ENCODE assay signal across 26 cellular contexts in the genomic region with DNA sequence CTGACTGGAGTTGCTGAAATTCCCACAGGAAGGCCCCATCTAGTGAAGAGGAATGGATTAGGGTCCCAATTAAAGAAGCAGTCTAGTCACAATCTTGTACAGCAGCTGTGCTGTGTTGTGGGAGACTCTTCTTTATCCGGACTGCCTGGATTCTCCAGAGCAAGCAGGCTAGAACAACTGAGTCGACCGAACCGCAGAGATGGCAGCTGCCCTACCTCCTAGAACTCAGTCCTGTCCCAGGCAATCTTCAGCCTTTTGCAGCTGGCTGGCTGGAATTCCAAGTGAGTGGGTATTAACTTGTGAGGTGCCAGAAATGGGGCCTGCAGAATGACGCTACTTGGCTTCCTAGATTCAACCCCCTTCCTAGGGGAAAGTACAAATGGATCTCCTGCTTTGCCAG.
"Had no signal": no experiment of that assay in that cellular context is flagged by ENCODE, and none has a peak within 500 bp of the region (broad histone marks: within the 10 kb centered on the region; RNA-seq: fewer than 3 reads in every experiment).

No MANE protein-coding gene starts in this region.

- H3K27me3 ChIP-seq: ascending aorta, body of pancreas had no signal

- ATAC-seq: activated CD8-positive, alpha-beta memory T cell treated with anti-CD3 and anti-CD28 coated beads, Interleukin-2, amount 10 ng/mL, durations not matched to agents 7 days and 5 days; body of pancreas; T-helper 17 cell had no signal

- H3K4me3 ChIP-seq: ascending aorta, body of pancreas, PC-9 had no signal

- H3K27me3 Mint-ChIP-seq: activated B cell treated with CpG ODN at 0.5 μM for 24 hours; activated CD4-positive, alpha-beta T cell treated with anti-CD3 and anti-CD28 coated beads, Interleukin-2, amount 10 ng/mL, durations not matched to agents 24 days and 14 days; activated CD8-positive, alpha-beta memory T cell treated with anti-CD3 and anti-CD28 coated beads, Interleukin-2, amount 10 ng/mL, durations not matched to agents 7 days and 5 days; activated naive CD4-positive, alpha-beta T cell treated with anti-CD3 and anti-CD28 coated beads, Interleukin-2, amount 50 U/mL, for 24 hours; activated T-cell treated with anti-CD3 and anti-CD28 coated beads, Interleukin-2, amount 50 U/mL, for 24 hours; central memory CD8-positive, alpha-beta T cell; T-helper 17 cell had no signal

- H3K36me3 Mint-ChIP-seq: activated CD8-positive, alpha-beta memory T cell treated with anti-CD3 and anti-CD28 coated beads, Interleukin-2, amount 10 ng/mL, durations not matched to agents 7 days and 5 days; activated naive CD4-positive, alpha-beta T cell treated with anti-CD3 and anti-CD28 coated beads, Interleukin-2, amount 50 U/mL, for 24 hours had no signal

- H3K9me3 ChIP-seq: ascending aorta, body of pancreas had no signal

- H3K4me2 ChIP-seq: PC-9 had no signal

- H3K27ac ChIP-seq: ascending aorta, body of pancreas, PC-9 had no signal

- FAIRE-seq: bronchial epithelial cell had no signal

- H3K4me3 Mint-ChIP-seq: activated B cell treated with CpG ODN at 0.5 μM for 24 hours; activated CD4-positive, alpha-beta T cell treated with anti-CD3 and anti-CD28 coated beads, Interleukin-2, amount 10 ng/mL, durations not matched to agents 24 days and 14 days; activated CD8-positive, alpha-beta memory T cell treated with anti-CD3 and anti-CD28 coated beads, Interleukin-2, amount 10 ng/mL, durations not matched to agents 7 days and 5 days; activated naive CD4-positive, alpha-beta T cell treated with anti-CD3 and anti-CD28 coated beads, Interleukin-2, amount 50 U/mL, for 24 hours; activated T-cell treated with anti-CD3 and anti-CD28 coated beads, Interleukin-2, amount 50 U/mL, for 24 hours; activated T-helper 1 cell treated with anti-CD3 and anti-CD28 coated beads, Interleukin-12 subunit alpha, Interleukin-12 subunit beta, Interleukin-2, Interleukin-4 antibody, amounts not matched to agents 30 ng/mL and 10 ng/mL and 1 ng/mL, durations not matched to agents 14 hours and 24 hours and 36 hours; central memory CD8-positive, alpha-beta T cell; T-helper 17 cell had no signal

- DNase-seq: activated B cell treated with CpG ODN at 0.5 μM for 24 hours; activated CD4-positive, alpha-beta T cell treated with anti-CD3 and anti-CD28 coated beads for 1 hour; activated CD4-positive, alpha-beta T cell treated with anti-CD3 and anti-CD28 coated beads, Interleukin-2, amount 10 ng/mL, durations not matched to agents 24 days and 14 days; activated CD4-positive, alpha-beta T cell treated with anti-CD3 and anti-CD28 coated beads, Interleukin-2, amount 50 U/mL, for 48 hours; activated CD8-positive, alpha-beta memory T cell treated with anti-CD3 and anti-CD28 coated beads, Interleukin-2, amount 10 ng/mL, durations not matched to agents 7 days and 5 days; activated effector memory CD4-positive, alpha-beta T cell treated with Interleukin-2 at 50 U/mL for 16 hours; activated naive CD4-positive, alpha-beta T cell; activated T-cell treated with anti-CD3 and anti-CD28 coated beads, Interleukin-2, amount 50 U/mL, for 24 hours; body of pancreas; Kasumi-1; KBM-7; NCI-H1048; NCI-H146; NCI-H1930; NCI-H345; NCI-H510A; NCI-H526 treated with DMSO at 0.1 percent for 48 hours; PC-9; SIG-M5; T-helper 17 cell; T-helper 9 cell had no signal

- H2AFZ ChIP-seq: PC-9 had no signal

- H3K4me1 Mint-ChIP-seq: activated B cell treated with CpG ODN at 0.5 μM for 24 hours; activated CD4-positive, alpha-beta T cell treated with anti-CD3 and anti-CD28 coated beads, Interleukin-2, amount 10 ng/mL, durations not matched to agents 24 days and 14 days; activated CD8-positive, alpha-beta memory T cell treated with anti-CD3 and anti-CD28 coated beads, Interleukin-2, amount 10 ng/mL, durations not matched to agents 7 days and 5 days; activated naive CD4-positive, alpha-beta T cell treated with anti-CD3 and anti-CD28 coated beads, Interleukin-2, amount 50 U/mL, for 24 hours; central memory CD8-positive, alpha-beta T cell; T-helper 17 cell had no signal

- H3K27ac Mint-ChIP-seq: activated B cell treated with CpG ODN at 0.5 μM for 24 hours; activated CD4-positive, alpha-beta T cell treated with anti-CD3 and anti-CD28 coated beads, Interleukin-2, amount 10 ng/mL, durations not matched to agents 24 days and 14 days; activated CD8-positive, alpha-beta memory T cell treated with anti-CD3 and anti-CD28 coated beads, Interleukin-2, amount 10 ng/mL, durations not matched to agents 7 days and 5 days; activated naive CD4-positive, alpha-beta T cell treated with anti-CD3 and anti-CD28 coated beads, Interleukin-2, amount 50 U/mL, for 24 hours; activated T-cell treated with anti-CD3 and anti-CD28 coated beads, Interleukin-2, amount 50 U/mL, for 24 hours; activated T-helper 1 cell treated with anti-CD3 and anti-CD28 coated beads, Interleukin-12 subunit alpha, Interleukin-12 subunit beta, Interleukin-2, Interleukin-4 antibody, amounts not matched to agents 30 ng/mL and 10 ng/mL and 1 ng/mL, durations not matched to agents 14 hours and 24 hours and 36 hours; T-helper 17 cell had no signal

- H3K4me1 ChIP-seq: ascending aorta, body of pancreas had no signal

- H3K36me3 ChIP-seq: ascending aorta had no signal
